In genomic region chr17:67285360-67285759, GRCh38 we compare ENCODE assay signal across 20 cellular contexts. TPM values are rescaled to one million over a fixed set of nuclear protein-coding genes. Genes with fewer than 3 reads are reported as not detected.
DNase-seq lines count a peak whose midpoint lies in the region; ATAC-seq, FAIRE-seq and TF ChIP-seq lines count a peak whose summit lies in the region.
"Had no signal": no experiment of that assay in that cellular context is flagged by ENCODE, and none has a peak within 500 bp of the region (broad histone marks: within the 10 kb centered on the region; RNA-seq: fewer than 3 reads in every experiment).

No MANE protein-coding gene starts in this region.

- H2BK12ac ChIP-seq in H9 (ENCODE audit: insufficient read length, low read depth, low read length) = no peak overlapping the region

- H3K27me3 ChIP-seq in mammary epithelial cell (ENCODE audit: insufficient read depth, low read length) = no peaks in the 10 kb centered on the region
- no peaks in the 10 kb centered on the region for H3K27me3 ChIP-seq in RWPE2 (ENCODE audit: insufficient read depth, poor library complexity, severe bottlenecking)
- no peaks in the 10 kb centered on the region for H3K27me3 ChIP-seq in H9 (ENCODE audit: insufficient read depth, low read length)

- ATAC-seq in RWPE2 (ENCODE audit: low read depth) (peak; percentile 4; the same call in 1 of the 3 replicates), GM21786 (IDR thresholded peaks at IDR 0.05; ENCODE audit: unreplicated experiment) (no peak)

- no peaks in the 10 kb centered on the region for H4K20me1 ChIP-seq in mammary epithelial cell (ENCODE audit: insufficient read depth, low read length)
- no peaks in the 10 kb centered on the region for H4K20me1 ChIP-seq in H9 (ENCODE audit: control insufficient read depth, insufficient read depth, insufficient read length)

- CTCF ChIA-PET in mammary epithelial cell (lab: Charles Lee; ENCODE audit: low non-redundant PET) (interaction anchor here (0.5 kb wide), 1 partner anchor 28 kb away, joined by 5 read pairs; no protein-coding TSS in a partner anchor), MCF 10A (lab: Yijun Ruan, JAX) (interaction anchor here (3.2 kb wide), 1 partner anchor 8 kb away, joined by 18 read pairs; no protein-coding TSS in a partner anchor)

- H3T11ph ChIP-seq in H9 (ENCODE audit: low read length) = no peak overlapping the region

- H3K4me2 ChIP-seq in mammary epithelial cell (ENCODE audit: insufficient read depth, low read depth, low read length) (no peak overlapping the region), H9 (ENCODE audit: insufficient read depth, insufficient read length, low read length) (no peak overlapping the region)

- H3K14ac ChIP-seq in H9 (ENCODE audit: insufficient read depth, low read length) = no peak overlapping the region

- H4K8ac ChIP-seq in H9 (replicated peaks; ENCODE audit: insufficient read length, low read depth, low read length) = no peak overlapping the region

- TF ChIP-seq CTCF in mammary epithelial cell (conservative IDR thresholded peaks at IDR 0.05 in 1 of 2, IDR thresholded peaks at IDR 0.05 in 1 of 2; ENCODE audit: extremely low read depth in 1 of 2, insufficient read depth in 1 of 2, low read depth in 1 of 2, low read length in 2 of 2) (no peak), MCF 10A (IDR thresholded peaks at IDR 0.05; ENCODE audit: unreplicated experiment) (no peak), RWPE2 (IDR thresholded peaks at IDR 0.05; ENCODE audit: poor library complexity, severe bottlenecking) (no peak), H9 (conservative IDR thresholded peaks at IDR 0.05) (no peak)

- H3K79me2 ChIP-seq in mammary epithelial cell (ENCODE audit: insufficient read depth, low read length) = no peaks in the 10 kb centered on the region
- H3K79me2 ChIP-seq in H9 (ENCODE audit: insufficient read depth, low read length) = no peaks in the 10 kb centered on the region

- H2BK20ac ChIP-seq in H9 (ENCODE audit: low read depth, low read length, poor library complexity, severe bottlenecking) = no peak overlapping the region

- H3K27me3 Mint-ChIP-seq in MCF 10A (ENCODE audit: insufficient read depth, unreplicated experiment) (no peaks in the 10 kb centered on the region), H9 (ENCODE audit: low read depth) (no peaks in the 10 kb centered on the region)

- H4K5ac ChIP-seq in H9 (ENCODE audit: insufficient read length, low read depth, low read length) = no peak overlapping the region

- no peak overlapping the region for H3K56ac ChIP-seq in H9 (ENCODE audit: insufficient read length, low read depth, low read length)

- no peak overlapping the region for H3K9ac ChIP-seq in mammary epithelial cell (ENCODE audit: insufficient read depth, low read length)
- H3K9ac ChIP-seq in H9 (ENCODE audit: extremely low read depth, insufficient read length, low read length) = no peak overlapping the region
- H3K9ac ChIP-seq: GM23248 had no signal

- POLR2A ChIA-PET in MCF 10A (lab: Yijun Ruan, JAX) = interaction anchor here (0.6 to 1.6 kb wide), 3 partner anchors 23 to 40 kb away, joined by 3 to 4 read pairs (median 3); partner anchors contain the start of gene HELZ

- H3K36me3 ChIP-seq in mammary epithelial cell (ENCODE audit: insufficient read depth, low read length) = no peaks in the 10 kb centered on the region
- H3K36me3 ChIP-seq in RWPE2 (ENCODE audit: low read depth) = no peaks in the 10 kb centered on the region
- H3K36me3 ChIP-seq: HAP-1 had no signal

- no peak overlapping the region for H3K23ac ChIP-seq in H9 (ENCODE audit: insufficient read length, low read depth, low read length)

- H3K23me2 ChIP-seq in H9 (ENCODE audit: insufficient read length, low read depth, low read length, poor library complexity, severe bottlenecking) = no peaks in the 10 kb centered on the region

- no peak overlapping the region for H4K91ac ChIP-seq in H9 (ENCODE audit: insufficient read length, low read depth, low read length)

- H3K4me3 Mint-ChIP-seq in MCF 10A (ENCODE audit: unreplicated experiment) = no peak overlapping the region
- H3K4me3 Mint-ChIP-seq in H9 = no peak overlapping the region

- H3K27ac ChIP-seq in mammary epithelial cell (ENCODE audit: insufficient read depth, low read depth, low read length) (no peak overlapping the region), RWPE2 (ENCODE audit: poor library complexity, severe bottlenecking) (peak overlapping the region; percentile 4), H9 (ENCODE audit: insufficient read length, low read depth, low read length) (no peak overlapping the region)
- H3K27ac ChIP-seq: GM23248 had no signal

- 79% methylated on average over 1 of the region's 1 CpG for WGBS in mammary epithelial cell (ENCODE audit: low coverage, missing lambda C conversion rate)
- no CpG with 5 or more reads among the region's 1 CpG for WGBS in H9 (ENCODE audit: extremely low coverage, insufficient read length, low lambda C conversion rate)

- FAIRE-seq in RCC 7860 (lab: Jason Lieb, UNC) = no peak
- FAIRE-seq: G401.6 had no signal

- DNase-seq in mammary epithelial cell (peak; percentile 46), MCF 10A (ENCODE audit: unreplicated experiment) (no peak), RWPE2 (ENCODE audit: low spot score) (no peak), kidney tubule cell (ENCODE audit: low spot score) (peak; percentile 7), H9 (no peak), RCC 7860 (ENCODE audit: low spot score) (no peak)
- DNase-seq: DMS153, GM23248, KBM-7, NCI-H1048, NCI-H1417, NCI-H1694, NCI-H2081, NCI-H2227 treated with DMSO at 0.1 percent for 48 hours, NCI-H526 treated with DMSO at 0.1 percent for 48 hours, OCI-M1, SHP77 had no signal

- intact Hi-C loops in mammary epithelial cell (cut with micrococcal nuclease) (no loop called here), MCF 10A (cut with micrococcal nuclease) (no loop called here)

- H2BK15ac ChIP-seq in H9 (ENCODE audit: low read depth, low read length) = no peak overlapping the region

- H2BK5ac ChIP-seq in H9 (ENCODE audit: insufficient read length, low read length) = no peak overlapping the region

- H3K9me3 Mint-ChIP-seq in MCF 10A (ENCODE audit: unreplicated experiment) (no peaks in the 10 kb centered on the region), H9 (no peaks in the 10 kb centered on the region)

- no peak overlapping the region for H3K4me3 ChIP-seq in mammary epithelial cell (replicated peaks in 1 of 3; ENCODE audit: insufficient read depth in 1 of 3, low read depth in 2 of 3, low read length in 3 of 3)
- no peak overlapping the region for H3K4me3 ChIP-seq in RWPE2 (ENCODE audit: severe bottlenecking)
- H3K4me3 ChIP-seq: GM23248, HAP-1 had no signal

- dilution Hi-C loops in mammary epithelial cell (cut with HindIII; ENCODE audit: low sequenced_read_pairs) = loop anchor here (5.0 kb wide), 2 partner anchors 48 to 77 kb away; no protein-coding TSS in a partner anchor

- H3K36me3 Mint-ChIP-seq in MCF 10A (ENCODE audit: insufficient read depth, unreplicated experiment) = peaks cover 1% of the 10 kb centered on the region
- no peaks in the 10 kb centered on the region for H3K36me3 Mint-ChIP-seq in H9 (ENCODE audit: insufficient read depth in 1 of 3, low read depth in 3 of 3)

- in situ Hi-C loops in mammary epithelial cell (cut with MboI; ENCODE audit: low sequenced_read_pairs in 2 of 2) = no loop called here

- H3K9me3 ChIP-seq in mammary epithelial cell (replicated peaks; ENCODE audit: insufficient read depth, low read length) = no peaks in the 10 kb centered on the region
- no peaks in the 10 kb centered on the region for H3K9me3 ChIP-seq in RWPE2 (ENCODE audit: severe bottlenecking)
- no peaks in the 10 kb centered on the region for H3K9me3 ChIP-seq in H9 (ENCODE audit: control insufficient read depth, low read depth, low read length)
- H3K9me3 ChIP-seq: HAP-1 had no signal

- H3K4me1 Mint-ChIP-seq in MCF 10A (ENCODE audit: insufficient read depth, unreplicated experiment) (peaks cover 12% of the 10 kb centered on the region), H9 (peaks cover 20 to 24% of the 10 kb centered on the region in 2 experiments)

- BruUV-seq in mammary epithelial cell (replicated peaks; lab: Mats Ljungman, UMichigan) = no TSS peak
- BruUV-seq in MCF 10A (replicated peaks; lab: Mats Ljungman, UMichigan) = no TSS peak

- H3K27ac Mint-ChIP-seq in MCF 10A (ENCODE audit: low read depth, unreplicated experiment) = no peak overlapping the region
- 0 out of 7 replicates have a peak overlapping the region, but pooled peaks of 1 of the 3 experiments have one; percentile 84 for H3K27ac Mint-ChIP-seq in H9

- H3K4me1 ChIP-seq in mammary epithelial cell (ENCODE audit: insufficient read depth, low read length) (peaks cover 21% of the 10 kb centered on the region), RWPE2 (ENCODE audit: insufficient read depth, poor library complexity, severe bottlenecking) (peaks cover 22% of the 10 kb centered on the region), H9 (ENCODE audit: insufficient read depth, low read length) (peaks cover under 1% of the 10 kb centered on the region; the same call in 1 of the 2 replicates)

- no peaks in the 10 kb centered on the region for H3K79me1 ChIP-seq in H9 (ENCODE audit: insufficient read depth, low read depth, low read length, poor library complexity, severe bottlenecking)

- H2AFZ ChIP-seq in mammary epithelial cell (ENCODE audit: low read depth, low read length) (no peak overlapping the region), H9 (ENCODE audit: low read length) (no peak overlapping the region)
- H2AFZ ChIP-seq: GM23248 had no signal

- H3K18ac ChIP-seq in H9 (ENCODE audit: insufficient read length, low read depth, low read length) = no peak overlapping the region

- H3K4ac ChIP-seq in H9 (ENCODE audit: low read depth, low read length) = no peak overlapping the region

- H2AK5ac ChIP-seq in H9 (ENCODE audit: insufficient read length, low read length) = no peak overlapping the region

- H2BK120ac ChIP-seq in H9 (ENCODE audit: low read depth, low read length, poor library complexity, severe bottlenecking) = no peak overlapping the region

RNA-seq across cellular contexts. Expression of gene HELZ, which starts 40.4 kb away (rescaled TPM):
- total RNA-seq in mammary epithelial cell = 10 to 100 TPM; 51.3 to 62.5 TPM
- 11.9 TPM for polyA plus RNA-seq in mammary epithelial cell
- polyA minus RNA-seq in mammary epithelial cell = 38.6 TPM
- 56.7 and 71.7 TPM in 2 replicates for total RNA-seq in MCF 10A (2022)
- 49.3 and 49.8 TPM in 2 replicates for total RNA-seq in H9 (2021)

Comparison
In these comparisons a context has a peak if more than half of its experiments do, and no peak if none do; other contexts are left out.
1. DNase-seq: peak in mammary epithelial cell (single experiment) and kidney tubule cell (single experiment); none in MCF 10A (single experiment), RWPE2 (single experiment), H9 (single experiment) and RCC 7860 (single experiment).